ENCODE assay signal across 2 cellular contexts in genomic region chr1:205271277-205271676, GRCh38.
TF ChIP-seq lines count a peak whose summit lies in the region.

No MANE protein-coding gene starts in this region.

TF ChIP-seq in endothelial cell of umbilical vein, 7 proteins besides CTCF, POLR2A, EP300 and RAD21:
- TF ChIP-seq POLR2AphosphoS5 (IDR thresholded peaks at IDR 0.05; ENCODE audit: insufficient read depth, low read depth, low read length), result no peak
- TF ChIP-seq GATA2 (IDR thresholded peaks at IDR 0.05; ENCODE audit: insufficient read depth, insufficient read length, low read depth, low read length), result no peak
- TF ChIP-seq MYC (IDR thresholded peaks at IDR 0.05; ENCODE audit: low read depth, low read length), result no peak
- no peak for TF ChIP-seq EZH2 (IDR thresholded peaks at IDR 0.05; ENCODE audit: borderline replicate concordance, low read depth, low read length, severe bottlenecking)
- TF ChIP-seq MAX (IDR thresholded peaks at IDR 0.05; ENCODE audit: insufficient read depth, insufficient read length), result no peak
- no peak for TF ChIP-seq JUN (IDR thresholded peaks at IDR 0.05; ENCODE audit: borderline replicate concordance, insufficient read depth, insufficient read length, low read depth)
- TF ChIP-seq FOS (IDR thresholded peaks at IDR 0.05; ENCODE audit: borderline replicate concordance, insufficient read depth, low read length), result no peak

TF ChIP-seq in GM12891, 5 proteins besides CTCF, POLR2A, EP300 and RAD21:
- TF ChIP-seq POLR2AphosphoS5 (IDR thresholded peaks at IDR 0.05; ENCODE audit: low read depth, low read length) (no peak), TAF1 (IDR thresholded peaks at IDR 0.05; ENCODE audit: low read depth, low read length) (no peak)
